9 cellular contexts compared by ENCODE assay signal in the genomic region with DNA sequence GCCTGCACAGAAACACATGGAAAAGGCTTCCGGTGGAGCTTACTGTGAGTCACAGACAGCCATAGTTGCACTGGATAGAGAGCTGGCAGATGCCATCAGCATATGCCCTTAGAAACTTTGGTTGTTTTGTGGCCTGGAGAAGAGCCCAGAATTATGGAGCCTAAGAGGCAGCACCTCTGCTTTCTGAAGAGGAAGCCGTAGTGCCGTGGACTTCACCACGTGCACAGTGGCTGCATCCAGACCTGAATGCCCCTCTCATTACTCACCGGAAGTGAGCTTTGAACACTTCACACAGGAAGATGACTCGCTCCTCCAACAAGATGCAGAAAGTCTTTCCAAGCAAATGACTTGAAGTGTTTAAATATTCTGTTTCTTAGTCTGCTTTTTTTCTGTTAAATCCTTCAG. TPM values are rescaled to one million over a fixed set of nuclear protein-coding genes. Genes with fewer than 3 reads are reported as not detected.
DNase-seq lines count a peak whose midpoint lies in the region; ATAC-seq and TF ChIP-seq lines count a peak whose summit lies in the region.
"Had no signal": no experiment of that assay in that cellular context is flagged by ENCODE, and none has a peak within 500 bp of the region (broad histone marks: within the 10 kb centered on the region; RNA-seq: fewer than 3 reads in every experiment).

No MANE protein-coding gene starts in this region.

- H2BK12ac ChIP-seq in H9 (ENCODE audit: insufficient read length, low read depth, low read length): no peak overlapping the region

- H3K27me3 Mint-ChIP-seq in CD8-positive, alpha-beta memory T cell: no peaks in the 10 kb centered on the region
- no peaks in the 10 kb centered on the region for H3K27me3 Mint-ChIP-seq in activated T-cell treated with anti-CD3 and anti-CD28 coated beads, Interleukin-2, amount 50 U/mL, for 24 hours
- no peaks in the 10 kb centered on the region; the same call in 1 of the 2 replicates for H3K27me3 Mint-ChIP-seq in H9 (ENCODE audit: low read depth)
- H3K27me3 Mint-ChIP-seq: IgD-negative memory B cell had no signal

- POLR2A ChIA-PET in CD8-positive, alpha-beta memory T cell (lab: Charles Lee): interaction anchor here (0.6 to 3.8 kb wide), 3 partner anchors 17 to 29 kb away, joined by 3 to 20 read pairs (median 6); a partner anchor contains a TSS

- WGBS in prostate gland: 17% methylated on average over 6 of the region's 6 CpGs
- WGBS in H9 (ENCODE audit: extremely low coverage, insufficient read length, low lambda C conversion rate): no CpG with 5 or more reads among the region's 6 CpGs

- no peak overlapping the region for H3K18ac ChIP-seq in H9 (ENCODE audit: insufficient read length, low read depth, low read length)

- no peak overlapping the region for H4K91ac ChIP-seq in H9 (ENCODE audit: insufficient read length, low read depth, low read length)

- no peak overlapping the region for H3K14ac ChIP-seq in H9 (ENCODE audit: insufficient read depth, low read length)

- no peak overlapping the region for H3K23ac ChIP-seq in H9 (ENCODE audit: insufficient read length, low read depth, low read length)

- H2BK5ac ChIP-seq in H9 (ENCODE audit: insufficient read length, low read length): no peak overlapping the region

- ATAC-seq in GM21786 (IDR thresholded peaks at IDR 0.05; ENCODE audit: unreplicated experiment): peak; percentile 80

- H3K79me1 ChIP-seq in H9 (ENCODE audit: insufficient read depth, low read depth, low read length, poor library complexity, severe bottlenecking): no peaks in the 10 kb centered on the region

- no peak overlapping the region for H3K4me2 ChIP-seq in H9 (ENCODE audit: insufficient read depth, insufficient read length, low read length)

- H3K4me3 Mint-ChIP-seq in CD8-positive, alpha-beta memory T cell: peak overlapping the region; percentile 8 to 84 (median 81)
- H3K4me3 Mint-ChIP-seq in activated T-cell treated with anti-CD3 and anti-CD28 coated beads, Interleukin-2, amount 50 U/mL, for 24 hours: no peak overlapping the region
- no peak overlapping the region for H3K4me3 Mint-ChIP-seq in H9

- TF ChIP-seq POLR2A in prostate gland (IDR thresholded peaks at IDR 0.05): no peak
- no peak for TF ChIP-seq POLR2A in uterus (IDR thresholded peaks at IDR 0.05)

- peak overlapping the region; percentile 62 to 92 (median 87) for H3K27ac Mint-ChIP-seq in CD8-positive, alpha-beta memory T cell
- peak overlapping the region; percentile 94 for H3K27ac Mint-ChIP-seq in activated T-cell treated with anti-CD3 and anti-CD28 coated beads, Interleukin-2, amount 50 U/mL, for 24 hours
- no peak overlapping the region for H3K27ac Mint-ChIP-seq in H9
- H3K27ac Mint-ChIP-seq: IgD-negative memory B cell had no signal

- H3K27ac ChIP-seq in CD8-positive, alpha-beta memory T cell (ENCODE audit: low read depth, low read length): no peak overlapping the region
- H3K27ac ChIP-seq in prostate gland (no peak overlapping the region), uterus (peak overlapping the region; percentile 60 to 74), H9 (ENCODE audit: insufficient read length, low read depth, low read length) (no peak overlapping the region)

- no peak overlapping the region for H4K5ac ChIP-seq in H9 (ENCODE audit: insufficient read length, low read depth, low read length)

- H2BK20ac ChIP-seq in H9 (ENCODE audit: low read depth, low read length, poor library complexity, severe bottlenecking): no peak overlapping the region

- no peak overlapping the region for H2BK120ac ChIP-seq in H9 (ENCODE audit: low read depth, low read length, poor library complexity, severe bottlenecking)

- no peak overlapping the region for H2BK15ac ChIP-seq in H9 (ENCODE audit: low read depth, low read length)

- no peak overlapping the region for H3K9ac ChIP-seq in H9 (ENCODE audit: extremely low read depth, insufficient read length, low read length)

- H3K9me3 Mint-ChIP-seq in CD8-positive, alpha-beta memory T cell: no peaks in the 10 kb centered on the region
- peaks cover 9% of the 10 kb centered on the region for H3K9me3 Mint-ChIP-seq in activated T-cell treated with anti-CD3 and anti-CD28 coated beads, Interleukin-2, amount 50 U/mL, for 24 hours
- H3K9me3 Mint-ChIP-seq in H9: no peaks in the 10 kb centered on the region
- H3K9me3 Mint-ChIP-seq: IgD-negative memory B cell had no signal

- CTCF ChIA-PET in CD8-positive, alpha-beta memory T cell (lab: Charles Lee): interaction anchor here (1.4 to 2.2 kb wide), 4 partner anchors 13 to 944 kb away, joined by 3 to 10 read pairs (median 6); no protein-coding TSS in a partner anchor

- peaks cover 42% of the 10 kb centered on the region for H3K4me1 ChIP-seq in CD8-positive, alpha-beta memory T cell (ENCODE audit: insufficient read depth, low read length)
- H3K4me1 ChIP-seq in prostate gland (replicated peaks): peaks cover 8% of the 10 kb centered on the region
- no peaks in the 10 kb centered on the region for H3K4me1 ChIP-seq in uterus
- H3K4me1 ChIP-seq in H9 (ENCODE audit: insufficient read depth, low read length): no peaks in the 10 kb centered on the region

- H3K79me2 ChIP-seq in H9 (ENCODE audit: insufficient read depth, low read length): no peaks in the 10 kb centered on the region

- no peak overlapping the region for H3K56ac ChIP-seq in H9 (ENCODE audit: insufficient read length, low read depth, low read length)

- H4K20me1 ChIP-seq in H9 (ENCODE audit: control insufficient read depth, insufficient read depth, insufficient read length): no peaks in the 10 kb centered on the region

- no peak overlapping the region for H3T11ph ChIP-seq in H9 (ENCODE audit: low read length)

- no peaks in the 10 kb centered on the region for H3K9me3 ChIP-seq in CD8-positive, alpha-beta memory T cell (ENCODE audit: low read length)
- no peaks in the 10 kb centered on the region for H3K9me3 ChIP-seq in prostate gland
- H3K9me3 ChIP-seq in uterus: no peaks in the 10 kb centered on the region
- no peaks in the 10 kb centered on the region for H3K9me3 ChIP-seq in H9 (ENCODE audit: control insufficient read depth, low read depth, low read length)

- peak; percentile 14 to 74 (median 50) for DNase-seq in CD8-positive, alpha-beta memory T cell
- DNase-seq in NCI-H446 treated with DMSO at 0.1 percent for 48 hours (lab: John Stamatoyannopoulos, UW) (peak; percentile 92), fibroblast of the conjunctiva (ENCODE audit: low read depth) (peak; percentile 95), prostate gland (ENCODE audit: low spot score) (peak; percentile 52), uterus (peak; percentile 67 to 85), H9 (no peak)
- DNase-seq in activated T-cell treated with anti-CD3 and anti-CD28 coated beads, Interleukin-2, amount 50 U/mL, for 24 hours: peak; percentile 75

- intact Hi-C loops in prostate gland (cut with DNase I) (no loop called here), uterus (cut with DNase I; ENCODE audit: low total_unique reads) (no loop called here)

- H4K8ac ChIP-seq in H9 (replicated peaks; ENCODE audit: insufficient read length, low read depth, low read length): no peak overlapping the region

- H3K27me3 ChIP-seq in CD8-positive, alpha-beta memory T cell (ENCODE audit: insufficient read depth, low read length, poor library complexity, severe bottlenecking): no peaks in the 10 kb centered on the region
- H3K27me3 ChIP-seq in prostate gland (replicated peaks; ENCODE audit: insufficient read depth) (no peaks in the 10 kb centered on the region), uterus (no peaks in the 10 kb centered on the region), H9 (ENCODE audit: insufficient read depth, low read length) (no peaks in the 10 kb centered on the region)

- H3K23me2 ChIP-seq in H9 (ENCODE audit: insufficient read length, low read depth, low read length, poor library complexity, severe bottlenecking): no peaks in the 10 kb centered on the region

- H3K4me1 Mint-ChIP-seq in CD8-positive, alpha-beta memory T cell: peaks cover 52 to 61% (median 58%) of the 10 kb centered on the region in 3 donors
- peaks cover 45% of the 10 kb centered on the region for H3K4me1 Mint-ChIP-seq in activated T-cell treated with anti-CD3 and anti-CD28 coated beads, Interleukin-2, amount 50 U/mL, for 24 hours (ENCODE audit: low read depth)
- 0 out of 4 replicates have a peak, but pooled peaks cover 0 to 2% of the 10 kb centered on the region in 2 experiments for H3K4me1 Mint-ChIP-seq in H9

- H2AFZ ChIP-seq in H9 (ENCODE audit: low read length): no peak overlapping the region

- no peak overlapping the region for H2AK5ac ChIP-seq in H9 (ENCODE audit: insufficient read length, low read length)

- no peaks in the 10 kb centered on the region for H3K36me3 Mint-ChIP-seq in CD8-positive, alpha-beta memory T cell
- peaks cover 4% of the 10 kb centered on the region for H3K36me3 Mint-ChIP-seq in activated T-cell treated with anti-CD3 and anti-CD28 coated beads, Interleukin-2, amount 50 U/mL, for 24 hours (ENCODE audit: low read depth)
- no peaks in the 10 kb centered on the region for H3K36me3 Mint-ChIP-seq in H9 (ENCODE audit: insufficient read depth in 1 of 3, low read depth in 3 of 3)

- no peak overlapping the region for H3K4me3 ChIP-seq in CD8-positive, alpha-beta memory T cell (ENCODE audit: low read length)
- H3K4me3 ChIP-seq in prostate gland (no peak overlapping the region), uterus (no peak overlapping the region)

- H3K4ac ChIP-seq in H9 (ENCODE audit: low read depth, low read length): no peak overlapping the region

- no peak for TF ChIP-seq CTCF in prostate gland (IDR thresholded peaks at IDR 0.05)
- TF ChIP-seq CTCF in uterus (IDR thresholded peaks at IDR 0.05): no peak
- no peak for TF ChIP-seq CTCF in H9 (conservative IDR thresholded peaks at IDR 0.05)

- H3K36me3 ChIP-seq in CD8-positive, alpha-beta memory T cell (ENCODE audit: insufficient read depth, low read length): no peaks in the 10 kb centered on the region
- H3K36me3 ChIP-seq in prostate gland: no peaks in the 10 kb centered on the region
- H3K36me3 ChIP-seq in uterus: no peaks in the 10 kb centered on the region

RNA-seq across cellular contexts. Expression of a gene that starts 28.4 kb away (rescaled TPM):
- 10 to 100 TPM; 25.5 to 27.7 TPM for total RNA-seq in CD8-positive, alpha-beta memory T cell
- polyA plus RNA-seq in CD8-positive, alpha-beta memory T cell: 163 TPM
- 100 to 1,000 TPM; 154 to 303 TPM for total RNA-seq in prostate gland
- 100 to 1,000 TPM; 154 to 246 (median 239) TPM for total RNA-seq in uterus
- 14.2 and 15.7 TPM in 2 replicates for total RNA-seq in H9 (2021)

RNA-seq across cellular contexts. Expression of a gene that starts 55.6 kb away (rescaled TPM):
- total RNA-seq in CD8-positive, alpha-beta memory T cell: 10 to 100 TPM; 28.6 to 31.5 TPM
- polyA plus RNA-seq in CD8-positive, alpha-beta memory T cell: 8.6 TPM
- total RNA-seq in prostate gland (10 to 100 TPM; 15.8 to 24.6 TPM), uterus (10 to 100 TPM; 14.4 to 61.3 (median 46.5) TPM), H9 (2021) (72.2 and 76.9 TPM in 2 replicates)

Comparison
In these comparisons a context has a peak if more than half of its experiments do, and no peak if none do; other contexts are left out.
1. H3K27ac ChIP-seq: peak in uterus (2 of 2); none in CD8-positive, alpha-beta memory T cell (single experiment), prostate gland (0 of 2) and H9 (single experiment).
2. H3K27ac Mint-ChIP-seq: peak in CD8-positive, alpha-beta memory T cell (8 of 8) and activated T-cell treated with anti-CD3 and anti-CD28 coated beads, Interleukin-2, amount 50 U/mL, for 24 hours (single experiment); none in H9 (0 of 3).
3. H3K4me3 Mint-ChIP-seq: peak in CD8-positive, alpha-beta memory T cell (7 of 7); none in activated T-cell treated with anti-CD3 and anti-CD28 coated beads, Interleukin-2, amount 50 U/mL, for 24 hours (single experiment) and H9 (0 of 2).